In genomic region chr11:704799-705645, GRCh38 we compare ENCODE assay signal across 10 cellular contexts. TPM values are rescaled to one million over a fixed set of nuclear protein-coding genes. Genes with fewer than 3 reads are reported as not detected.
A peak's percentile ranks its signal among the peaks of the same experiment; 100 is the strongest.
DNase-seq lines count a peak whose midpoint lies in the region; ATAC-seq, FAIRE-seq and TF ChIP-seq lines count a peak whose summit lies in the region.
"Had no signal": no experiment of that assay in that cellular context is flagged by ENCODE, and none has a peak within 500 bp of the region (broad histone marks: within the 10 kb centered on the region; RNA-seq: fewer than 3 reads in every experiment).

No MANE protein-coding gene starts in this region.

- no peak overlapping the region for H3K27ac ChIP-seq in H1 (ENCODE audit: low read depth, low read length)
- H3K27ac ChIP-seq in urinary bladder (ENCODE audit: low read depth): peak overlapping the region; percentile 74
- H3K27ac ChIP-seq in naive thymus-derived CD4-positive, alpha-beta T cell (ENCODE audit: low read depth, low read length): no peak overlapping the region

- H3K27ac Mint-ChIP-seq in naive thymus-derived CD4-positive, alpha-beta T cell: no peak overlapping the region
- H3K27ac Mint-ChIP-seq: brain had no signal

- no peaks in the 10 kb centered on the region for H3K79me1 ChIP-seq in H1 (ENCODE audit: low read depth, low read length)

- H3K18ac ChIP-seq in H1 (ENCODE audit: extremely low read depth, low read length): peak overlapping the region; percentile 78

- H3K23ac ChIP-seq in H1 (ENCODE audit: insufficient read length): no peak overlapping the region

- H4K5ac ChIP-seq in H1 (ENCODE audit: insufficient read length, low read depth, low read length): peak overlapping the region; percentile 30

- H3K36me3 ChIP-seq in H1 (ENCODE audit: control insufficient read depth in 2 of 4, insufficient read depth in 4 of 4, low read length in 3 of 4): no peaks in the 10 kb centered on the region
- no peaks in the 10 kb centered on the region for H3K36me3 ChIP-seq in urinary bladder (ENCODE audit: insufficient read depth)
- peaks cover 0 to 30% (median 3%) of the 10 kb centered on the region in 3 experiments for H3K36me3 ChIP-seq in naive thymus-derived CD4-positive, alpha-beta T cell (ENCODE audit: control insufficient read depth in 2 of 3, insufficient read depth in 3 of 3, low read length in 3 of 3)

- TF ChIP-seq POLR2A in H1 (IDR thresholded peaks at IDR 0.05; ENCODE audit: control extremely low read depth in 1 of 2, low read depth in 2 of 2, low read length in 2 of 2): no peak

- peak overlapping the region; percentile 39 for H3K56ac ChIP-seq in H1 (replicated peaks; ENCODE audit: insufficient read length, low read depth, low read length)

- no peak for TF ChIP-seq RAD21 in H1 (IDR thresholded peaks at IDR 0.05 in 1 of 2, conservative IDR thresholded peaks at IDR 0.05 in 1 of 2; ENCODE audit: low read depth in 2 of 2, low read length in 2 of 2)

- no peak for DNase-seq in Right ventricle myocardium inferior (ENCODE audit: missing footprints)
- DNase-seq in cardiac septum (ENCODE audit: low spot score): no peak
- DNase-seq in H1 (ENCODE audit: low read depth in 1 of 2, low spot score in 2 of 2): no peak
- peak; percentile 61 for DNase-seq in mucosa of gallbladder (ENCODE audit: low spot score)
- no peak for DNase-seq in stimulated activated CD8-positive, alpha-beta memory T cell treated with anti-CD3 and anti-CD28 coated beads, Interleukin-4, amount 100 ng/mL, for 48 hours
- DNase-seq in naive thymus-derived CD4-positive, alpha-beta T cell: no peak
- DNase-seq: AML-193 had no signal

- H2BK15ac ChIP-seq in H1 (ENCODE audit: low read length): peak overlapping the region; percentile 97; the same call in 1 of the 2 replicates

- no peak for TF ChIP-seq EP300 in H1 (IDR thresholded peaks at IDR 0.05; ENCODE audit: borderline replicate concordance in 1 of 2, low read depth in 2 of 2, low read length in 2 of 2)

- peaks cover 0 to 7% (median 0%) of the 10 kb centered on the region in 7 donors for H3K4me1 Mint-ChIP-seq in naive thymus-derived CD4-positive, alpha-beta T cell

- H2BK120ac ChIP-seq in H1 (replicated peaks; ENCODE audit: low read depth, low read length): no peak overlapping the region

- H2BK20ac ChIP-seq in H1 (ENCODE audit: low read length): 0 out of 2 replicates have a peak overlapping the region, but pooled peaks have one; percentile 48

- ATAC-seq in Right ventricle myocardium inferior (peak; percentile 4), GM19035 (IDR thresholded peaks at IDR 0.05; ENCODE audit: unreplicated experiment) (no peak)
- no peak for ATAC-seq in naive thymus-derived CD4-positive, alpha-beta T cell

- H3K36me3 Mint-ChIP-seq in naive thymus-derived CD4-positive, alpha-beta T cell: peaks cover 0 to 5% (median 0%) of the 10 kb centered on the region in 5 donors

- H3K4ac ChIP-seq in H1 (replicated peaks; ENCODE audit: insufficient read length, low read depth, low read length): peak overlapping the region; percentile 94

- no peaks in the 10 kb centered on the region for H3K27me3 ChIP-seq in H1 (replicated peaks in 1 of 4; ENCODE audit: control insufficient read depth in 3 of 4, extremely low read depth in 1 of 4, insufficient read depth in 3 of 4, low read length in 3 of 4)
- peaks cover 0 to 6% of the 10 kb centered on the region in 2 donors for H3K27me3 ChIP-seq in naive thymus-derived CD4-positive, alpha-beta T cell (ENCODE audit: control insufficient read depth in 2 of 2, insufficient read depth in 2 of 2, low read length in 2 of 2)

- H3K4me3 Mint-ChIP-seq in naive thymus-derived CD4-positive, alpha-beta T cell: peak overlapping the region in 2 of 10 donors; percentile 23 to 55

- no peaks in the 10 kb centered on the region for H3K9me3 ChIP-seq in H1 (ENCODE audit: insufficient read depth in 2 of 2, low read depth in 1 of 2, low read length in 1 of 2)
- no peaks in the 10 kb centered on the region for H3K9me3 ChIP-seq in naive thymus-derived CD4-positive, alpha-beta T cell (ENCODE audit: control insufficient read depth in 2 of 3, low read length in 3 of 3)

- peaks cover 0 to 43% (median 31%) of the 10 kb centered on the region in 4 experiments; a peak in 6 of 7 replicates for H3K4me1 ChIP-seq in H1 (replicated peaks in 1 of 4; ENCODE audit: control insufficient read depth in 3 of 4, insufficient read depth in 4 of 4, low read length in 3 of 4)
- H3K4me1 ChIP-seq in urinary bladder (ENCODE audit: insufficient read depth): no peaks in the 10 kb centered on the region
- H3K4me1 ChIP-seq in naive thymus-derived CD4-positive, alpha-beta T cell (ENCODE audit: control insufficient read depth in 2 of 2, insufficient read depth in 2 of 2, low read length in 2 of 2): peaks cover 0 to 6% of the 10 kb centered on the region in 2 donors

- H2AFZ ChIP-seq in H1 (ENCODE audit: low read length): no peak overlapping the region

- peak overlapping the region; percentile 50; the same call in 1 of the 2 replicates for H2BK12ac ChIP-seq in H1 (ENCODE audit: low read depth, low read length)

- intact Hi-C loops in Right ventricle myocardium inferior (cut with DNase I): no loop called here
- intact Hi-C loops in cardiac septum (cut with DNase I): no loop called here
- intact Hi-C loops in naive thymus-derived CD4-positive, alpha-beta T cell (cut with micrococcal nuclease): no loop called here

- no peaks in the 10 kb centered on the region for H3K9me3 Mint-ChIP-seq in naive thymus-derived CD4-positive, alpha-beta T cell
- H3K9me3 Mint-ChIP-seq: brain had no signal

- TF ChIP-seq CTCF in H1 (IDR thresholded peaks at IDR 0.05; ENCODE audit: control extremely low read depth in 1 of 3, insufficient read depth in 1 of 3, low read depth in 1 of 3, low read length in 3 of 3): no peak

- peaks cover 8% of the 10 kb centered on the region; the same call in 1 of the 2 replicates for H3K23me2 ChIP-seq in H1 (ENCODE audit: low read depth, low read length)

- peak overlapping the region; percentile 91 for H4K91ac ChIP-seq in H1 (replicated peaks; ENCODE audit: insufficient read length, low read length)

- H2BK5ac ChIP-seq in H1 (ENCODE audit: low read depth, low read length): peak overlapping the region; percentile 10; the same call in 1 of the 2 replicates

- WGBS in H1 (ENCODE audit: extremely low coverage in 1 of 2, insufficient coverage in 1 of 2, insufficient read length in 1 of 2, insufficient replicate concordance in 2 of 2, low coverage in 1 of 2, low lambda C conversion rate in 2 of 2, missing lambda C conversion rate in 1 of 2), 2 experiments: 89% methylated on average over 24 of the region's 25 CpGs; no CpG with 5 or more reads in 1 of the 2 experiments
- 67% methylated on average over 25 of the region's 25 CpGs for WGBS in urinary bladder

- CTCF ChIA-PET in H1 (lab: Charles Lee; ENCODE audit: partially characterized antibody): interaction anchor here (0.6 to 3.6 kb wide), 5 partner anchors 8 to 43 kb away, joined by 4 to 22 read pairs (median 8); partner anchors contain the start of genes DEAF1 and TMEM80
- CTCF ChIA-PET in naive thymus-derived CD4-positive, alpha-beta T cell (lab: Charles Lee): interaction anchor here (0.9 kb wide), 1 partner anchor 50 kb away, joined by 4 read pairs; no protein-coding TSS in a partner anchor

- H3K4me3 ChIP-seq in H1 (ENCODE audit: extremely low read depth in 1 of 4, insufficient read depth in 2 of 4, low read depth in 3 of 4, low read length in 4 of 4) (peak overlapping the region in 1 of 4 experiments; percentile 64; a peak in 2 of 8 replicates), urinary bladder (ENCODE audit: low read depth, low read length) (no peak overlapping the region)
- no peak overlapping the region for H3K4me3 ChIP-seq in naive thymus-derived CD4-positive, alpha-beta T cell (ENCODE audit: low read length)

- H4K20me1 ChIP-seq in H1 (replicated peaks in 1 of 2; ENCODE audit: control insufficient read depth in 1 of 2, insufficient read depth in 2 of 2, low read length in 2 of 2): peaks cover 1 to 2% of the 10 kb centered on the region in 2 experiments

- peak overlapping the region; percentile 62 to 85; a peak in 3 of 4 replicates for H3K4me2 ChIP-seq in H1 (ENCODE audit: insufficient read depth in 1 of 2, low read depth in 2 of 2, low read length in 2 of 2)

- no peaks in the 10 kb centered on the region for H3K79me2 ChIP-seq in H1 (ENCODE audit: control insufficient read depth in 1 of 2, insufficient read depth in 2 of 2, low read length in 2 of 2)

- FAIRE-seq in H1 (lab: Jason Lieb, UNC): no peak

- no peak overlapping the region for H3K14ac ChIP-seq in H1 (ENCODE audit: insufficient read length)

- POLR2A ChIA-PET in H1 (lab: Charles Lee; ENCODE audit: partially characterized antibody): interaction anchor here (1.0 to 2.4 kb wide), 12 partner anchors 10 to 91 kb away, joined by 3 to 16 read pairs (median 4); partner anchors contain the start of genes CEND1, DEAF1, TALDO1 and TMEM80
- POLR2A ChIA-PET in naive thymus-derived CD4-positive, alpha-beta T cell (lab: Charles Lee): interaction anchor here (0.8 to 2.0 kb wide), 4 partner anchors 10 to 104 kb away, joined by 3 to 9 read pairs (median 3); partner anchors contain the start of genes DEAF1, TALDO1 and TMEM80

- peak overlapping the region; percentile 86; the same call in 1 of the 2 replicates for H2AK5ac ChIP-seq in H1 (ENCODE audit: low read depth, low read length)

- no peak overlapping the region; the same call in 1 of the 2 replicates for H4K8ac ChIP-seq in H1 (ENCODE audit: extremely low read depth, insufficient read depth, low read length)

- peaks cover 0 to 14% (median 7%) of the 10 kb centered on the region in 5 donors for H3K27me3 Mint-ChIP-seq in naive thymus-derived CD4-positive, alpha-beta T cell

- no peak overlapping the region for H3K9ac ChIP-seq in H1 (replicated peaks in 1 of 4; ENCODE audit: extremely low read depth in 1 of 4, low read depth in 3 of 4, low read length in 3 of 4)

RNA-seq across cellular contexts. Expression of gene EPS8L2, which starts 1.0 kb away (rescaled TPM):
- total RNA-seq in Right ventricle myocardium inferior (7.7 TPM), cardiac septum (2.3 TPM), mucosa of gallbladder (228 TPM), urinary bladder (12.4 TPM)
- 38.5 and 44.3 TPM in 2 replicates for total RNA-seq in H1 (2021; fragmentation: NEBNext Ultra II Directional; extraction: Animal tissue kit (Norgen Biotek cat#: 25700))
- polyA plus RNA-seq in H1 (2011; rRNA removed) (57.0 and 65.3 TPM in 2 replicates), urinary bladder (23.2 TPM)
- 62.3 TPM for polyA plus RNA-seq in H1 (2011; cell fraction: cytosol; rRNA removed)
- polyA plus RNA-seq in H1 (2011; cell fraction: nucleus; rRNA removed): 176 TPM
- polyA plus RNA-seq in H1 (2012, experiment 1 of 2): 53.1 to 74.7 TPM (median 60.2 TPM) in 4 replicates
- 39.4 TPM for polyA plus RNA-seq in H1 (2012, experiment 2 of 2)
- polyA plus RNA-seq in H1 (2013, experiment 1 of 2): 35.7 TPM
- polyA plus RNA-seq in H1 (2013, experiment 2 of 2): 35.5 TPM
- polyA minus RNA-seq in H1 (2011; rRNA and poly(A)+ RNA removed): 16.3 and 16.5 TPM in 2 replicates
- polyA minus RNA-seq in H1 (2011; cell fraction: cytosol; rRNA and poly(A)+ RNA removed): 23.9 TPM
- 34.5 TPM for polyA minus RNA-seq in H1 (2011; cell fraction: nucleus; rRNA and poly(A)+ RNA removed)
- 10 to 100 TPM in 3 of 5 experiments, 1 to 10 TPM in 2; 7.2 to 16.6 (median 10.9) TPM for total RNA-seq in naive thymus-derived CD4-positive, alpha-beta T cell
- 1 to 10 TPM; 4.5 to 4.6 TPM for polyA plus RNA-seq in naive thymus-derived CD4-positive, alpha-beta T cell

RNA-seq across cellular contexts. Expression of gene TMEM80, which starts 9.4 kb away (rescaled TPM):
- total RNA-seq in Right ventricle myocardium inferior (9.9 TPM), cardiac septum (15.5 TPM), mucosa of gallbladder (52.0 TPM), urinary bladder (10.8 TPM)
- total RNA-seq in H1 (2021; fragmentation: NEBNext Ultra II Directional; extraction: Animal tissue kit (Norgen Biotek cat#: 25700)): 7.3 and 8.0 TPM in 2 replicates
- polyA plus RNA-seq in H1 (2011; rRNA removed) (16.3 and 21.4 TPM in 2 replicates), urinary bladder (36.8 TPM)
- polyA plus RNA-seq in H1 (2011; cell fraction: cytosol; rRNA removed): 24.0 TPM
- polyA plus RNA-seq in H1 (2011; cell fraction: nucleus; rRNA removed): 32.5 TPM
- 12.5 to 17.4 TPM (median 13.9 TPM) in 4 replicates for polyA plus RNA-seq in H1 (2012, experiment 1 of 2)
- polyA plus RNA-seq in H1 (2012, experiment 2 of 2): 12.3 TPM
- polyA plus RNA-seq in H1 (2013, experiment 1 of 2): 12.2 TPM
- 11.8 TPM for polyA plus RNA-seq in H1 (2013, experiment 2 of 2)
- 5.8 and 7.8 TPM in 2 replicates for polyA minus RNA-seq in H1 (2011; rRNA and poly(A)+ RNA removed)
- polyA minus RNA-seq in H1 (2011; cell fraction: cytosol; rRNA and poly(A)+ RNA removed): 3.7 TPM
- 10.1 TPM for polyA minus RNA-seq in H1 (2011; cell fraction: nucleus; rRNA and poly(A)+ RNA removed)
- total RNA-seq in naive thymus-derived CD4-positive, alpha-beta T cell: 10 to 100 TPM; 26.2 to 44.3 (median 40.4) TPM
- polyA plus RNA-seq in naive thymus-derived CD4-positive, alpha-beta T cell: 10 to 100 TPM; 31.4 to 37.8 TPM

RNA-seq across cellular contexts. Expression of gene DEAF1, which starts 10.0 kb away (rescaled TPM):
- 20.6 TPM for total RNA-seq in Right ventricle myocardium inferior
- total RNA-seq in cardiac septum: 21.3 TPM
- 53.7 and 58.4 TPM in 2 replicates for total RNA-seq in H1 (2021; fragmentation: NEBNext Ultra II Directional; extraction: Animal tissue kit (Norgen Biotek cat#: 25700))
- 47.3 and 64.7 TPM in 2 replicates for polyA plus RNA-seq in H1 (2011; rRNA removed)
- 56.1 TPM for polyA plus RNA-seq in H1 (2011; cell fraction: cytosol; rRNA removed)
- polyA plus RNA-seq in H1 (2011; cell fraction: nucleus; rRNA removed): 53.5 TPM
- 30.0 to 53.4 TPM (median 44.3 TPM) in 4 replicates for polyA plus RNA-seq in H1 (2012, experiment 1 of 2)
- 49.0 TPM for polyA plus RNA-seq in H1 (2012, experiment 2 of 2)
- 21.9 TPM for polyA plus RNA-seq in H1 (2013, experiment 1 of 2)
- polyA plus RNA-seq in H1 (2013, experiment 2 of 2): 22.9 TPM
- 24.3 and 26.2 TPM in 2 replicates for polyA minus RNA-seq in H1 (2011; rRNA and poly(A)+ RNA removed)
- 30.0 TPM for polyA minus RNA-seq in H1 (2011; cell fraction: cytosol; rRNA and poly(A)+ RNA removed)
- polyA minus RNA-seq in H1 (2011; cell fraction: nucleus; rRNA and poly(A)+ RNA removed): 31.6 TPM
- 45.0 TPM for total RNA-seq in mucosa of gallbladder
- total RNA-seq in urinary bladder: 14.9 TPM
- polyA plus RNA-seq in urinary bladder: 29.7 TPM
- total RNA-seq in naive thymus-derived CD4-positive, alpha-beta T cell: 100 to 1,000 TPM in 1 of 5 experiments, 10 to 100 TPM in 4; 44.5 to 117 (median 54.2) TPM
- 10 to 100 TPM; 33.0 to 71.8 TPM for polyA plus RNA-seq in naive thymus-derived CD4-positive, alpha-beta T cell

RNA-seq across cellular contexts. Expression of gene TALDO1, which starts 42.2 kb away (rescaled TPM):
- total RNA-seq in Right ventricle myocardium inferior: 102 TPM
- total RNA-seq in cardiac septum: 92.4 TPM
- 302 and 308 TPM in 2 replicates for total RNA-seq in H1 (2021; fragmentation: NEBNext Ultra II Directional; extraction: Animal tissue kit (Norgen Biotek cat#: 25700))
- 265 and 293 TPM in 2 replicates for polyA plus RNA-seq in H1 (2011; rRNA removed)
- polyA plus RNA-seq in H1 (2011; cell fraction: cytosol; rRNA removed): 348 TPM
- 319 TPM for polyA plus RNA-seq in H1 (2011; cell fraction: nucleus; rRNA removed)
- 296 to 332 TPM (median 325 TPM) in 4 replicates for polyA plus RNA-seq in H1 (2012, experiment 1 of 2)
- polyA plus RNA-seq in H1 (2012, experiment 2 of 2): 421 TPM
- polyA plus RNA-seq in H1 (2013, experiment 1 of 2): 240 TPM
- 235 TPM for polyA plus RNA-seq in H1 (2013, experiment 2 of 2)
- polyA minus RNA-seq in H1 (2011; rRNA and poly(A)+ RNA removed): 114 and 141 TPM in 2 replicates
- polyA minus RNA-seq in H1 (2011; cell fraction: cytosol; rRNA and poly(A)+ RNA removed): 161 TPM
- 71.4 TPM for polyA minus RNA-seq in H1 (2011; cell fraction: nucleus; rRNA and poly(A)+ RNA removed)
- total RNA-seq in mucosa of gallbladder: 176 TPM
- total RNA-seq in urinary bladder: 62.9 TPM
- polyA plus RNA-seq in urinary bladder: 201 TPM
- 100 to 1,000 TPM in 2 of 5 experiments, 10 to 100 TPM in 3; 61.4 to 272 (median 90.3) TPM for total RNA-seq in naive thymus-derived CD4-positive, alpha-beta T cell
- 100 to 1,000 TPM; 179 to 214 TPM for polyA plus RNA-seq in naive thymus-derived CD4-positive, alpha-beta T cell
